29 cellular contexts compared by ENCODE assay signal in the genomic region with DNA sequence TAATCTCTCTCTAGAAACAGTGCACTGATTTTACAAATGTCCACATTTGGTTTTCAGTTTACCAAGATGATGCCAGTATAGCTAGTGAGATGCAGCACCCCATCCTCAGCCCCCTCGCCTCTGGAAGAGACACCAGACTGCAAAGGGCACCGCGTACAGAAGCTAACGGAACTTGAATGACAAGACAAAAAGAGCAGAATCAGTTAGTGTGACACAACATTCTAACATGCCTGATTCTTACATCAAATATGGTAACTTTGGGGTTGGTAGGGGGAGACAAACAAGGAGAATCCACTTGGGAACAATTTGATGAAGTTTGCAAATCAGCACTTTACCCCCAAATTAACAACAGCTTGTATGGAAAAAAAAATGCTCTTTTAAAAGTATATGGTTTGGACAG.
"Had no signal": no experiment of that assay in that cellular context is flagged by ENCODE, and none has a peak within 500 bp of the region (broad histone marks: within the 10 kb centered on the region; RNA-seq: fewer than 3 reads in every experiment).

No MANE protein-coding gene starts in this region.

- H3K4me2 ChIP-seq: hepatocyte had no signal

- H3K36me3 ChIP-seq: colonic mucosa, esophagus muscularis mucosa, gastrocnemius medialis, gastroesophageal sphincter, heart right ventricle had no signal

- DNase-seq: colonic mucosa; cortex of kidney; dermis blood vessel endothelial cell; dorsolateral prefrontal cortex; effector CD4-positive, alpha-beta T cell; effector CD8-positive, alpha-beta T cell; effector memory CD4-positive, alpha-beta T cell; effector memory CD8-positive, alpha-beta T cell; endodermal cell; erythroblast; esophagus squamous epithelium; foreskin fibroblast; foreskin keratinocyte; foreskin melanocyte; gastrocnemius medialis; glutamatergic neuron; head of caudate nucleus; heart left ventricle; heart right ventricle had no signal

- H3K27ac ChIP-seq: colonic mucosa, coronary artery, dorsolateral prefrontal cortex, epithelial cell of prostate, esophagus muscularis mucosa, esophagus squamous epithelium, foreskin keratinocyte, gastrocnemius medialis, gastroesophageal sphincter, heart left ventricle, heart right ventricle, hepatocyte had no signal

- H3K27me3 ChIP-seq: colonic mucosa, dorsolateral prefrontal cortex, esophagus muscularis mucosa, esophagus squamous epithelium, foreskin keratinocyte, gastroesophageal sphincter, heart left ventricle, heart right ventricle, hepatocyte had no signal

- H2AFZ ChIP-seq: hepatocyte had no signal

- H3K9me3 ChIP-seq: colonic mucosa, esophagus muscularis mucosa, esophagus squamous epithelium, gastrocnemius medialis, gastroesophageal sphincter, heart left ventricle, heart right ventricle had no signal

- ATAC-seq: effector memory CD8-positive, alpha-beta T cell; esophagus mucosa; foreskin keratinocyte; gastrocnemius medialis; gastroesophageal sphincter; heart left ventricle; heart right ventricle had no signal

- H3K4me1 ChIP-seq: foreskin keratinocyte had no signal

- FAIRE-seq: colon, endometrium, endothelial cell of umbilical vein, frontal cortex had no signal

- H3K4me3 ChIP-seq: colonic mucosa, coronary artery, dorsolateral prefrontal cortex, esophagus muscularis mucosa, esophagus squamous epithelium, gastrocnemius medialis, gastroesophageal sphincter, heart left ventricle, heart right ventricle, hepatocyte had no signal
